10 cellular contexts compared by ENCODE assay signal in genomic region chr17:82215972-82216300, GRCh38. TPM values are rescaled to one million over a fixed set of nuclear protein-coding genes. Genes with fewer than 3 reads are reported as not detected.
DNase-seq lines count a peak whose midpoint lies in the region; TF ChIP-seq lines count a peak whose summit lies in the region.
"Had no signal": no experiment of that assay in that cellular context is flagged by ENCODE, and none has a peak within 500 bp of the region (broad histone marks: within the 10 kb centered on the region; RNA-seq: fewer than 3 reads in every experiment).

No MANE protein-coding gene starts in this region.

- H2AFZ ChIP-seq in KMS-11 (ENCODE audit: low read depth) (no peak overlapping the region), neuronal stem cell (ENCODE audit: low read length) (no peak overlapping the region)

- H3K27me3 Mint-ChIP-seq in dendritic cell treated with granulocyte-macrophage colony-stimulating factor and Interleukin-4, amounts not matched to agents 40 ng/mL and 50 ng/mL, for 4 days, result no peaks in the 10 kb centered on the region

- peak overlapping the region; percentile 48 for H3K18ac ChIP-seq in neuronal stem cell (ENCODE audit: low read length)

- H3K4ac ChIP-seq in neuronal stem cell (ENCODE audit: low read length), result no peak overlapping the region

- H4K8ac ChIP-seq in neuronal stem cell (ENCODE audit: low read depth, low read length), result no peak overlapping the region

- no peak overlapping the region for H3K9ac ChIP-seq in KMS-11
- H3K9ac ChIP-seq in neuronal stem cell (ENCODE audit: low read depth, low read length, poor library complexity), result no peak overlapping the region

- no peak overlapping the region for H4K91ac ChIP-seq in neuronal stem cell (ENCODE audit: low read depth, low read length, poor library complexity)

- no peaks in the 10 kb centered on the region; the same call in 1 of the 2 replicates for H3K9me3 ChIP-seq in AG04450 (ENCODE audit: control insufficient read depth, insufficient read depth, low read length)
- no peaks in the 10 kb centered on the region for H3K9me3 ChIP-seq in neuronal stem cell (replicated peaks in 1 of 2; ENCODE audit: control insufficient read depth in 2 of 2, insufficient read depth in 1 of 2, low read depth in 1 of 2, low read length in 2 of 2)

- intact Hi-C loops in dendritic cell treated with granulocyte-macrophage colony-stimulating factor and Interleukin-4, amounts not matched to agents 40 ng/mL and 50 ng/mL, for 4 days (cut with micrococcal nuclease), result loop anchor here (2.0 kb wide), 1 partner anchor 15 kb away; no protein-coding TSS in a partner anchor

- peak overlapping the region; percentile 1 for H2BK12ac ChIP-seq in neuronal stem cell (ENCODE audit: low read length)

- no peaks in the 10 kb centered on the region for H4K20me1 ChIP-seq in KMS-11 (ENCODE audit: insufficient read depth)

- H3K36me3 Mint-ChIP-seq in dendritic cell treated with granulocyte-macrophage colony-stimulating factor and Interleukin-4, amounts not matched to agents 40 ng/mL and 50 ng/mL, for 4 days (ENCODE audit: low read depth), result no peaks in the 10 kb centered on the region

- H3K27ac ChIP-seq in AG04450 (ENCODE audit: low read depth, low read length), result peak overlapping the region; percentile 91
- peak overlapping the region; percentile 33; the same call in 1 of the 2 replicates for H3K27ac ChIP-seq in KMS-11
- H3K27ac ChIP-seq in neuronal stem cell (replicated peaks; ENCODE audit: low read length), result no peak overlapping the region
- H3K27ac ChIP-seq: cardiac muscle cell had no signal

- CTCF ChIA-PET in AG04450 (lab: Charles Lee), result no interaction called here

- TF ChIP-seq CTCF in AG04450 (IDR thresholded peaks at IDR 0.05; ENCODE audit: low read depth, low read length) (no peak), KMS-11 (conservative IDR thresholded peaks at IDR 0.05; ENCODE audit: low read depth, low read length) (no peak)

- H3K27me3 ChIP-seq in AG04450 (ENCODE audit: control insufficient read depth, insufficient read depth, low read length) (no peaks in the 10 kb centered on the region), KMS-11 (ENCODE audit: insufficient read depth, low read depth) (no peaks in the 10 kb centered on the region), neuronal stem cell (ENCODE audit: control insufficient read depth in 3 of 3, insufficient read depth in 3 of 3, low read depth in 1 of 3, low read length in 3 of 3) (no peaks in the 10 kb centered on the region)
- H3K27me3 ChIP-seq: cardiac muscle cell had no signal

- H3K4me2 ChIP-seq in KMS-11, result peak overlapping the region; percentile 27
- H3K4me2 ChIP-seq in neuronal stem cell (ENCODE audit: insufficient read depth, low read length, poor library complexity, severe bottlenecking), result no peak overlapping the region

- POLR2A ChIA-PET in AG04450 (lab: Yijun Ruan, JAX), result interaction anchor here (0.6 to 0.8 kb wide), 2 partner anchors 21 to 35 kb away, joined by 3 to 5 read pairs; no protein-coding TSS in a partner anchor

- no peaks in the 10 kb centered on the region for H3K9me3 Mint-ChIP-seq in dendritic cell treated with granulocyte-macrophage colony-stimulating factor and Interleukin-4, amounts not matched to agents 40 ng/mL and 50 ng/mL, for 4 days

- peak overlapping the region; percentile 64 for H3K4me3 Mint-ChIP-seq in dendritic cell treated with granulocyte-macrophage colony-stimulating factor and Interleukin-4, amounts not matched to agents 40 ng/mL and 50 ng/mL, for 4 days

- H2BK5ac ChIP-seq in neuronal stem cell (ENCODE audit: low read length), result no peak overlapping the region

- H3K27ac Mint-ChIP-seq in dendritic cell treated with granulocyte-macrophage colony-stimulating factor and Interleukin-4, amounts not matched to agents 40 ng/mL and 50 ng/mL, for 4 days, result peak overlapping the region; percentile 97

- DNase-seq in AG04450 (ENCODE audit: low read depth, low spot score) (no peak), neuronal stem cell (ENCODE audit: low spot score) (no peak), NCI-H1092 (lab: John Stamatoyannopoulos, UW) (no peak), kidney tubule cell (ENCODE audit: low spot score) (no peak), NCI-H128 (lab: John Stamatoyannopoulos, UW; ENCODE audit: unreplicated experiment) (no peak), DMS 273 treated with DMSO at 0.1 percent for 48 hours (lab: John Stamatoyannopoulos, UW) (no peak)
- DNase-seq: NCI-H1105 treated with DMSO at 0.1 percent for 48 hours had no signal

- H3K23ac ChIP-seq in neuronal stem cell (ENCODE audit: low read depth, low read length, poor library complexity), result peak overlapping the region; percentile 73

- 0 out of 2 replicates have a peak, but pooled peaks cover 6% of the 10 kb centered on the region for H3K79me2 ChIP-seq in KMS-11 (ENCODE audit: insufficient read depth, low read depth)

- H3K36me3 ChIP-seq in KMS-11 (ENCODE audit: insufficient read depth) (no peaks in the 10 kb centered on the region), neuronal stem cell (replicated peaks in 1 of 2; ENCODE audit: control insufficient read depth in 2 of 2, insufficient read depth in 2 of 2, low read length in 2 of 2) (no peaks in the 10 kb centered on the region)
- H3K36me3 ChIP-seq: cardiac muscle cell had no signal

- no peaks in the 10 kb centered on the region for H3K79me1 ChIP-seq in neuronal stem cell (ENCODE audit: low read depth, low read length)

- peak overlapping the region; percentile 30 for H2BK15ac ChIP-seq in neuronal stem cell (ENCODE audit: low read length)

- peak overlapping the region; percentile 90 for H2AK5ac ChIP-seq in neuronal stem cell (ENCODE audit: low read depth, low read length)

- peak overlapping the region; percentile 90 for H3K14ac ChIP-seq in neuronal stem cell (ENCODE audit: low read length)

- no CpG with 5 or more reads among the region's 12 CpGs for WGBS in neuronal stem cell (ENCODE audit: extremely low coverage in 2 of 2, insufficient read length in 2 of 2, insufficient replicate concordance in 1 of 2), 2 donors

- H3K4me1 Mint-ChIP-seq in dendritic cell treated with granulocyte-macrophage colony-stimulating factor and Interleukin-4, amounts not matched to agents 40 ng/mL and 50 ng/mL, for 4 days (ENCODE audit: low read depth), result peaks cover 76% of the 10 kb centered on the region

- no peak overlapping the region for H2BK120ac ChIP-seq in neuronal stem cell (ENCODE audit: low read depth, low read length)

- H3K4me1 ChIP-seq in KMS-11 (ENCODE audit: low read depth, poor library complexity, severe bottlenecking), result peaks cover 43% of the 10 kb centered on the region
- peaks cover 5 to 16% of the 10 kb centered on the region in 2 donors for H3K4me1 ChIP-seq in neuronal stem cell (ENCODE audit: control insufficient read depth in 2 of 2, insufficient read depth in 1 of 2, low read depth in 1 of 2, low read length in 2 of 2)

- H3K4me3 ChIP-seq in AG04450 (ENCODE audit: low read depth, low read length), result no peak overlapping the region
- H3K4me3 ChIP-seq in KMS-11 (IDR thresholded peaks at IDR 0.05; ENCODE audit: insufficient read depth, low read depth, low read length), result no peak overlapping the region
- H3K4me3 ChIP-seq in neuronal stem cell (ENCODE audit: low read length in 2 of 2), result no peak overlapping the region
- H3K4me3 ChIP-seq: cardiac muscle cell had no signal

RNA-seq across cellular contexts. Expression of gene CCDC57, which starts 3.3 kb away (rescaled TPM):
- 11.1 and 13.2 TPM in 2 replicates for polyA plus RNA-seq in AG04450 (2011; rRNA removed)
- 15.9 and 16.9 TPM in 2 replicates for polyA minus RNA-seq in AG04450 (2011; rRNA and poly(A)+ RNA removed)
- 26.0 TPM for polyA plus RNA-seq in neuronal stem cell (2013, experiment 1 of 2)
- 24.0 TPM for polyA plus RNA-seq in neuronal stem cell (2013, experiment 2 of 2)

RNA-seq across cellular contexts. Expression of gene SLC16A3, which starts 12.9 kb away (rescaled TPM):
- 61.7 and 80.3 TPM in 2 replicates for polyA plus RNA-seq in AG04450 (2011; rRNA removed)
- 49.6 and 71.2 TPM in 2 replicates for polyA minus RNA-seq in AG04450 (2011; rRNA and poly(A)+ RNA removed)
- 3.5 TPM for polyA plus RNA-seq in neuronal stem cell (2013, experiment 1 of 2)
- polyA plus RNA-seq in neuronal stem cell (2013, experiment 2 of 2), result 3.2 TPM

RNA-seq across cellular contexts. Expression of gene CSNK1D, which starts 57.6 kb away (rescaled TPM):
- polyA plus RNA-seq in AG04450 (2011; rRNA removed), result 74.4 and 89.9 TPM in 2 replicates
- 101 and 105 TPM in 2 replicates for polyA minus RNA-seq in AG04450 (2011; rRNA and poly(A)+ RNA removed)
- polyA plus RNA-seq in neuronal stem cell (2013, experiment 1 of 2), result 70.3 TPM
- polyA plus RNA-seq in neuronal stem cell (2013, experiment 2 of 2), result 72.1 TPM
